ENCODE assay signal across 24 cellular contexts in the genomic region with DNA sequence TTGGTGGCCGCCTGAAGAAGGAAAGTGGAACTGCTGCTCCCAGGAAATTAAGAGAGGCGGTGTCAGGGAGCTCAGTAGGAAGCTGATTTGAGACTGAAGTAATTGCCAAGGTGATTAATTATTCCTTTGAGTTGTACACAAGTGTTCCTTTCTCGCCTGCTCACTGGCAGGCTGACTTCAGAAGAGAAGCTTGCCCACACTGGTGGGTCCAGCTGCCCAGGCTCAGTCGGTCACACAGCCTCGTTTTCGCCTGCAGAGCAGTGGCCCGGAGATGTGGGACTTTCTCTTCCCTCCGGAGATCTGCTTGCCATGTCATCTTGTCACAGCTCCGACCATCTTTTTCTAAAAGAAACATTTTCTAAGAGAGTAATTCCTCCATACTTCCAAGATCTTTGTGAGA.
"Had no signal": no experiment of that assay in that cellular context is flagged by ENCODE, and none has a peak within 500 bp of the region (broad histone marks: within the 10 kb centered on the region; RNA-seq: fewer than 3 reads in every experiment).

No MANE protein-coding gene starts in this region.

- FAIRE-seq: HepG2 had no signal

- ATAC-seq: HepG2, PC-3, Right ventricle myocardium inferior, SK-N-SH treated with all-trans-retinoic acid at 6 μM for 48 hours had no signal

- H3K27me3 ChIP-seq: MG63, Peyer's patch, SJCRH30 had no signal

- DNase-seq: IMR-90; Karpas-422; KG1; MG63; NCI-H1092; NCI-H1105 treated with DMSO at 0.1 percent for 48 hours; NCI-H1417 treated with DMSO at 0.1 percent for 48 hours; NCI-H146; NCI-H1694 treated with DMSO at 0.1 percent for 48 hours; NCI-H1930; NCI-H2081; NCI-H2107; NCI-H2227 treated with DMSO at 0.1 percent for 48 hours; NCI-H524; NCI-H526 treated with DMSO at 0.1 percent for 48 hours; NCI-H774; NK-92 treated with Interleukin-12 subunit alpha and Interleukin-12 subunit beta, amount 100 ng/mL, for 24 hours; PC-3; Peyer's patch; SHP77 treated with DMSO at 0.1 percent for 48 hours; SJCRH30 had no signal

- H3K36me3 ChIP-seq: MG63, Peyer's patch, SJCRH30 had no signal

- H3K4me3 ChIP-seq: MG63, Peyer's patch, SJCRH30 had no signal

- H3K4me1 ChIP-seq: Peyer's patch, SJCRH30 had no signal

- H3K9me3 ChIP-seq: MG63, Peyer's patch, SJCRH30 had no signal

- H3K27ac ChIP-seq: Peyer's patch, SJCRH30 had no signal
